ENCODE assay signal across 1 cellular context in genomic region chr11:124900464-124900863, GRCh38.
TF ChIP-seq lines count a peak whose summit lies in the region.

No MANE protein-coding gene starts in this region.

TF ChIP-seq in endothelial cell of umbilical vein, 7 proteins besides CTCF, POLR2A, EP300 and RAD21:
- TF ChIP-seq FOS (IDR thresholded peaks at IDR 0.05; ENCODE audit: borderline replicate concordance, insufficient read depth, low read length) (peak; percentile 97), GATA2 (IDR thresholded peaks at IDR 0.05; ENCODE audit: insufficient read depth, insufficient read length, low read depth, low read length) (no peak), EZH2 (IDR thresholded peaks at IDR 0.05; ENCODE audit: borderline replicate concordance, low read depth, low read length, severe bottlenecking) (no peak), POLR2AphosphoS5 (IDR thresholded peaks at IDR 0.05; ENCODE audit: insufficient read depth, low read depth, low read length) (peak; percentile 94), JUN (IDR thresholded peaks at IDR 0.05; ENCODE audit: borderline replicate concordance, insufficient read depth, insufficient read length, low read depth) (peak; percentile 90), MAX (IDR thresholded peaks at IDR 0.05; ENCODE audit: insufficient read depth, insufficient read length) (no peak), MYC (IDR thresholded peaks at IDR 0.05; ENCODE audit: low read depth, low read length) (no peak)
